ENCODE assay signal across 8 cellular contexts in the genomic region with DNA sequence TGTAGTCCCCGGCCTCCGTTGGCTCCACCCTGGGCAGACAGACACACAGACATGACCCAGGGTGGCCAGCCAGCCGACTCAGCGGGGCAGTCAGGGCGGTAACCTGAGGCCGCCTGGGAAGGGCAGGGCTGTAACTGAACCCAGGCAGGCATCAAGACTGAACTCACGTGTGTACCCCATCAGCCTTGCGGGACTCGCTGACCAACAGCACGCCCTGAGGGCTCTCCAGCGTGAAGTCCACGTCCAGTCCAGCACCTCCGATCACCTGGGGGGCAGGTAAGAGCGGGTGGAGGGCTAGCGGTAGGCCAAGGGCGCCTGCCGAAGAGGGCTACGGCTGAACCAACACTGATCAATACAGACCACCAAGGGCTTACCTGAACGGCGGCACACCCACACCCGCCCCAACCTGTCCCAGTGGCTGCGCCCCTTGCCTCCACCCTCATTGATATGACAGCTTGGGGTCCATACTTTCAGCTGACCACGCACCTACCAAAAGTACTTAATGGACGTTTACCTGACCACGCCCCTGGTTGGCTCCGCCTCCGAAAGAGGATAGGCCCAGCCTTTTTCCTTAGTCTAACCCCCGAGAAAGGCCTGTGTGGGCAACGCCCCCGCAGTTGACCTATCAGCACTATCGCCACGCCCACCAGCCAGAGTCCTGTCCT. TPM values are rescaled to one million over a fixed set of nuclear protein-coding genes. Genes with fewer than 3 reads are reported as not detected.
A peak's percentile ranks its signal among the peaks of the same experiment; 100 is the strongest.
DNase-seq lines count a peak whose midpoint lies in the region; ATAC-seq and TF ChIP-seq lines count a peak whose summit lies in the region.

No MANE protein-coding gene starts in this region.

- H3K9me3 ChIP-seq in mesenchymal stem cell (ENCODE audit: control insufficient read depth, low read length) = peaks cover 4% of the 10 kb centered on the region
- H3K9me3 ChIP-seq in aorta (ENCODE audit: control insufficient read depth, low read length) = no peaks in the 10 kb centered on the region

- H3K36me3 ChIP-seq in mesenchymal stem cell (ENCODE audit: control insufficient read depth in 1 of 2, insufficient read depth in 2 of 2, low read depth in 1 of 2, low read length in 2 of 2) (peaks cover 40 to 48% of the 10 kb centered on the region in 2 experiments), aorta (ENCODE audit: control insufficient read depth in 1 of 2, insufficient read depth in 2 of 2, low read length in 1 of 2) (no peaks in the 10 kb centered on the region)

- TF ChIP-seq CTCF in chondrocyte (IDR thresholded peaks at IDR 0.05) = no peak

- peak; percentile 1 for ATAC-seq in aorta (ENCODE audit: low FRiP score)
- ATAC-seq in GM21619 (IDR thresholded peaks at IDR 0.05; ENCODE audit: unreplicated experiment) = no peak
- no peak for ATAC-seq in HG02938 (IDR thresholded peaks at IDR 0.05; ENCODE audit: unreplicated experiment)
- no peak for ATAC-seq in HG03175 (IDR thresholded peaks at IDR 0.05; ENCODE audit: unreplicated experiment)

- H3K9ac ChIP-seq in mesenchymal stem cell (ENCODE audit: low read length) = peak overlapping the region; percentile 45

- H3K79me1 ChIP-seq in mesenchymal stem cell (replicated peaks; ENCODE audit: low read length, poor library complexity, severe bottlenecking) = peaks cover 18% of the 10 kb centered on the region

- H3K4me3 ChIP-seq in Jurkat, Clone E6-1 (ENCODE audit: low read length) = peak overlapping the region; percentile 45
- peak overlapping the region; percentile 35 to 87 for H3K4me3 ChIP-seq in mesenchymal stem cell (ENCODE audit: insufficient read depth in 1 of 2, low read depth in 1 of 2, low read length in 2 of 2)
- no peak overlapping the region for H3K4me3 ChIP-seq in aorta (ENCODE audit: low read length in 2 of 2)

- peak overlapping the region; percentile 7 for H2AK5ac ChIP-seq in mesenchymal stem cell (ENCODE audit: low read length, severe bottlenecking)

- H2AFZ ChIP-seq in mesenchymal stem cell (ENCODE audit: low read depth, low read length) = no peak overlapping the region

- H4K8ac ChIP-seq in mesenchymal stem cell (ENCODE audit: low read length) = peak overlapping the region; percentile 30

- no peak overlapping the region for H2BK120ac ChIP-seq in mesenchymal stem cell (ENCODE audit: low read depth, low read length)

- peak overlapping the region; percentile 6 for H3K4me2 ChIP-seq in mesenchymal stem cell (ENCODE audit: low read length, poor library complexity, severe bottlenecking)

- H3K27ac Mint-ChIP-seq in chondrocyte (ENCODE audit: unreplicated experiment) = peak overlapping the region; percentile 100

- no peaks in the 10 kb centered on the region for H3K27me3 Mint-ChIP-seq in chondrocyte (ENCODE audit: low read depth)

- no peak overlapping the region for H2BK5ac ChIP-seq in mesenchymal stem cell (ENCODE audit: low read depth, low read length, poor library complexity, severe bottlenecking)

- DNase-seq in COLO668 (lab: John Stamatoyannopoulos, UW; ENCODE audit: unreplicated experiment) (peak; percentile 26), chondrocyte (ENCODE audit: low spot score) (peak; percentile 91), mesenchymal stem cell (no peak), aorta (no peak)
- no peak for DNase-seq in Jurkat, Clone E6-1 (ENCODE audit: low read depth, low spot score)

- no peaks in the 10 kb centered on the region for H3K27me3 ChIP-seq in mesenchymal stem cell (ENCODE audit: control insufficient read depth in 1 of 2, insufficient read depth in 1 of 2, low read length in 2 of 2)
- H3K27me3 ChIP-seq in aorta (ENCODE audit: control insufficient read depth in 1 of 2, insufficient read depth in 2 of 2, low read length in 1 of 2) = no peaks in the 10 kb centered on the region

- 67% methylated on average over 32 of the region's 32 CpGs for WGBS in mesenchymal stem cell
- 47 to 48% methylated on average over 31 to 32 of the region's 32 CpGs for WGBS in aorta, 2 donors

- peak overlapping the region in 1 of 2 experiments; percentile 31 for H3K14ac ChIP-seq in mesenchymal stem cell (ENCODE audit: low read length in 2 of 2)

- H2BK15ac ChIP-seq in mesenchymal stem cell (ENCODE audit: low read depth, poor library complexity, severe bottlenecking) = no peak overlapping the region

- H3K27ac ChIP-seq in mesenchymal stem cell (ENCODE audit: low read length, poor library complexity, severe bottlenecking) (peak overlapping the region; percentile 3), aorta (ENCODE audit: low read depth in 1 of 2, low read length in 2 of 2) (peak overlapping the region in 1 of 2 donors; percentile 30)

- peak overlapping the region; percentile 25 to 34 for H3K18ac ChIP-seq in mesenchymal stem cell (ENCODE audit: low read depth in 1 of 2, low read length in 2 of 2)

- peak overlapping the region; percentile 64 for H4K91ac ChIP-seq in mesenchymal stem cell (ENCODE audit: low read length)

- no peak overlapping the region for H3K23ac ChIP-seq in mesenchymal stem cell (ENCODE audit: low read length in 2 of 2)

- intact Hi-C loops in aorta (cut with DNase I) = no loop called here

- H3K4ac ChIP-seq in mesenchymal stem cell (ENCODE audit: low read depth in 1 of 2, low read length in 2 of 2) = no peak overlapping the region

- peaks cover 3% of the 10 kb centered on the region for H3K9me3 Mint-ChIP-seq in chondrocyte (ENCODE audit: low read depth)

- H2BK12ac ChIP-seq in mesenchymal stem cell (ENCODE audit: low read length in 2 of 2) = peak overlapping the region in 1 of 2 experiments; percentile 33

- peaks cover 13% of the 10 kb centered on the region for H3K4me1 ChIP-seq in mesenchymal stem cell (ENCODE audit: control insufficient read depth, insufficient read depth, low read depth, low read length)
- H3K4me1 ChIP-seq in aorta (ENCODE audit: control insufficient read depth in 1 of 2, insufficient read depth in 2 of 2, low read length in 2 of 2) = no peaks in the 10 kb centered on the region

- peaks cover 6% of the 10 kb centered on the region for H3K36me3 Mint-ChIP-seq in chondrocyte (ENCODE audit: low read depth)

- peaks cover 16% of the 10 kb centered on the region for H3K4me1 Mint-ChIP-seq in chondrocyte (ENCODE audit: low read depth)

- H3K4me3 Mint-ChIP-seq in chondrocyte (ENCODE audit: unreplicated experiment) = peak overlapping the region; percentile 94

RNA-seq across cellular contexts. Expression of a gene that starts 0.8 kb away (rescaled TPM):
- 16.4 TPM for polyA plus RNA-seq in Jurkat, Clone E6-1 (2012; ENCODE audit: insufficient read depth, insufficient read length)
- total RNA-seq in chondrocyte (29.1 to 33.7 TPM (median 31.5 TPM) in 3 replicates), aorta (10 to 100 TPM; 14.4 to 17.9 TPM)
- 28.5 TPM for polyA plus RNA-seq in mesenchymal stem cell (2013, experiment 1 of 2)
- 29.7 TPM for polyA plus RNA-seq in mesenchymal stem cell (2013, experiment 2 of 2)
- polyA plus RNA-seq in aorta = 10 to 100 TPM; 29.2 to 34.4 TPM

RNA-seq across cellular contexts. Expression of a gene that starts 13.0 kb away (rescaled TPM):
- not detected for polyA plus RNA-seq in Jurkat, Clone E6-1 (2012; ENCODE audit: insufficient read depth, insufficient read length)
- total RNA-seq in chondrocyte (0.30 to 0.34 TPM in 2 of 3 replicates, not detected in the other), aorta (1 to 10 TPM; 1.5 to 2.0 TPM)
- polyA plus RNA-seq in mesenchymal stem cell (2013, experiment 1 of 2) = not detected
- polyA plus RNA-seq in mesenchymal stem cell (2013, experiment 2 of 2) = not detected
- 1 to 10 TPM in 1 of 2 donors, under 1 TPM in 1; 0.90 to 1.6 TPM for polyA plus RNA-seq in aorta

RNA-seq across cellular contexts. Expression of a gene that starts 36.1 kb away (rescaled TPM):
- 74.3 TPM for polyA plus RNA-seq in Jurkat, Clone E6-1 (2012; ENCODE audit: insufficient read depth, insufficient read length)
- 59.9 to 62.0 TPM (median 61.8 TPM) in 3 replicates for total RNA-seq in chondrocyte
- 83.5 TPM for polyA plus RNA-seq in mesenchymal stem cell (2013, experiment 1 of 2)
- polyA plus RNA-seq in mesenchymal stem cell (2013, experiment 2 of 2) = 82.1 TPM
- 10 to 100 TPM; 27.9 to 41.4 TPM for total RNA-seq in aorta
- 10 to 100 TPM; 11.5 to 23.9 TPM for polyA plus RNA-seq in aorta

Comparison
In these comparisons a context has a peak if more than half of its experiments do, and no peak if none do; other contexts are left out.
1. DNase-seq: peak in COLO668 (single experiment) and chondrocyte (single experiment); none in Jurkat, Clone E6-1 (single experiment), mesenchymal stem cell (single experiment) and aorta (0 of 2).
2. H3K4me3 ChIP-seq: peak in Jurkat, Clone E6-1 (single experiment) and mesenchymal stem cell (2 of 2); none in aorta (0 of 2).